ENCODE assay signal across 1 cellular context in the genomic region with DNA sequence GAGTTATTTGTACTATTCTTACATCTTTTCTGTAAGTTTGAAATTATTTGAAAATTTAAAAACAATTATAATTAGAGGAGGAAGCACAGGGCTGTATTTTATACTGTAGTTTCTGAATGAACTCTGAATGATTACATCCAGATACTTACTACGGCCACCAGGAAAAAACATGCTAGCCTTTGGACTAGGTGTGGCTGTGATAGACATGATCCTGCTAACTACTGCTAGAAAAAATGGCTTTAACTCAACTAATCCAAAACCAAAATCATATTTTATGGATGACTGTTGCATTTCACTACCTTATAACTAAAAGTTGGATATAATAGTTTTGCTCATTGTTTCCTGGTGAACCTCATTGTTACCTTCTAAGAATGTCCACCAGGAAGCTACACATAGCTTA.
TF ChIP-seq lines count a peak whose summit lies in the region.

No MANE protein-coding gene starts in this region.

TF ChIP-seq in HCT116, 20 proteins besides CTCF, POLR2A, EP300 and RAD21 (continued from another document):
- TF ChIP-seq ZNF274 (IDR thresholded peaks at IDR 0.05; ENCODE audit: low read depth, low read length) (no peak), SIN3A (IDR thresholded peaks at IDR 0.05; ENCODE audit: low read depth) (no peak), CBX3 (IDR thresholded peaks at IDR 0.05; ENCODE audit: low read depth) (no peak), JUND (IDR thresholded peaks at IDR 0.05) (no peak), EGR1 (IDR thresholded peaks at IDR 0.05; ENCODE audit: low read depth) (no peak), EZH2 (IDR thresholded peaks at IDR 0.05) (no peak), POLR2AphosphoS5 (IDR thresholded peaks at IDR 0.05; ENCODE audit: low read depth, low read length) (no peak), FOSL1 (IDR thresholded peaks at IDR 0.05; ENCODE audit: low read depth) (no peak), TCF7L2 (IDR thresholded peaks at IDR 0.05; ENCODE audit: borderline replicate concordance, extremely low read depth, insufficient read depth, insufficient read length) (no peak), SP1 (IDR thresholded peaks at IDR 0.05; ENCODE audit: low read depth) (no peak), ELF1 (IDR thresholded peaks at IDR 0.05; ENCODE audit: borderline replicate concordance, low read depth) (no peak)
- TF ChIP-seq, protein P1, sequence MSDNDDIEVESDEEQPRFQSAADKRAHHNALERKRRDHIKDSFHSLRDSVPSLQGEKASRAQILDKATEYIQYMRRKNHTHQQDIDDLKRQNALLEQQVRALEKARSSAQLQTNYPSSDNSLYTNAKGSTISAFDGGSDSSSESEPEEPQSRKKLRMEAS (IDR thresholded peaks at IDR 0.05): no peak
- TF ChIP-seq, protein P2, sequence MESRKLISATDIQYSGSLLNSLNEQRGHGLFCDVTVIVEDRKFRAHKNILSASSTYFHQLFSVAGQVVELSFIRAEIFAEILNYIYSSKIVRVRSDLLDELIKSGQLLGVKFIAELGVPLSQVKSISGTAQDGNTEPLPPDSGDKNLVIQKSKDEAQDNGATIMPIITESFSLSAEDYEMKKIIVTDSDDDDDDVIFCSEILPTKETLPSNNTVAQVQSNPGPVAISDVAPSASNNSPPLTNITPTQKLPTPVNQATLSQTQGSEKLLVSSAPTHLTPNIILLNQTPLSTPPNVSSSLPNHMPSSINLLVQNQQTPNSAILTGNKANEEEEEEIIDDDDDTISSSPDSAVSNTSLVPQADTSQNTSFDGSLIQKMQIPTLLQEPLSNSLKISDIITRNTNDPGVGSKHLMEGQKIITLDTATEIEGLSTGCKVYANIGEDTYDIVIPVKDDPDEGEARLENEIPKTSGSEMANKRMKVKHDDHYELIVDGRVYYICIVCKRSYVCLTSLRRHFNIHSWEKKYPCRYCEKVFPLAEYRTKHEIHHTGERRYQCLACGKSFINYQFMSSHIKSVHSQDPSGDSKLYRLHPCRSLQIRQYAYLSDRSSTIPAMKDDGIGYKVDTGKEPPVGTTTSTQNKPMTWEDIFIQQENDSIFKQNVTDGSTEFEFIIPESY (IDR thresholded peaks at IDR 0.05; ENCODE audit: extremely low read depth, insufficient replicate concordance, low read length): no peak
- TF ChIP-seq, protein P3, sequence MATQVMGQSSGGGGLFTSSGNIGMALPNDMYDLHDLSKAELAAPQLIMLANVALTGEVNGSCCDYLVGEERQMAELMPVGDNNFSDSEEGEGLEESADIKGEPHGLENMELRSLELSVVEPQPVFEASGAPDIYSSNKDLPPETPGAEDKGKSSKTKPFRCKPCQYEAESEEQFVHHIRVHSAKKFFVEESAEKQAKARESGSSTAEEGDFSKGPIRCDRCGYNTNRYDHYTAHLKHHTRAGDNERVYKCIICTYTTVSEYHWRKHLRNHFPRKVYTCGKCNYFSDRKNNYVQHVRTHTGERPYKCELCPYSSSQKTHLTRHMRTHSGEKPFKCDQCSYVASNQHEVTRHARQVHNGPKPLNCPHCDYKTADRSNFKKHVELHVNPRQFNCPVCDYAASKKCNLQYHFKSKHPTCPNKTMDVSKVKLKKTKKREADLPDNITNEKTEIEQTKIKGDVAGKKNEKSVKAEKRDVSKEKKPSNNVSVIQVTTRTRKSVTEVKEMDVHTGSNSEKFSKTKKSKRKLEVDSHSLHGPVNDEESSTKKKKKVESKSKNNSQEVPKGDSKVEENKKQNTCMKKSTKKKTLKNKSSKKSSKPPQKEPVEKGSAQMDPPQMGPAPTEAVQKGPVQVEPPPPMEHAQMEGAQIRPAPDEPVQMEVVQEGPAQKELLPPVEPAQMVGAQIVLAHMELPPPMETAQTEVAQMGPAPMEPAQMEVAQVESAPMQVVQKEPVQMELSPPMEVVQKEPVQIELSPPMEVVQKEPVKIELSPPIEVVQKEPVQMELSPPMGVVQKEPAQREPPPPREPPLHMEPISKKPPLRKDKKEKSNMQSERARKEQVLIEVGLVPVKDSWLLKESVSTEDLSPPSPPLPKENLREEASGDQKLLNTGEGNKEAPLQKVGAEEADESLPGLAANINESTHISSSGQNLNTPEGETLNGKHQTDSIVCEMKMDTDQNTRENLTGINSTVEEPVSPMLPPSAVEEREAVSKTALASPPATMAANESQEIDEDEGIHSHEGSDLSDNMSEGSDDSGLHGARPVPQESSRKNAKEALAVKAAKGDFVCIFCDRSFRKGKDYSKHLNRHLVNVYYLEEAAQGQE (IDR thresholded peaks at IDR 0.05; ENCODE audit: low read depth): no peak
- TF ChIP-seq, protein P4, sequence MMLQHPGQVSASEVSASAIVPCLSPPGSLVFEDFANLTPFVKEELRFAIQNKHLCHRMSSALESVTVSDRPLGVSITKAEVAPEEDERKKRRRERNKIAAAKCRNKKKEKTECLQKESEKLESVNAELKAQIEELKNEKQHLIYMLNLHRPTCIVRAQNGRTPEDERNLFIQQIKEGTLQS (IDR thresholded peaks at IDR 0.05): no peak
